33 cellular contexts compared by ENCODE assay signal in the genomic region with DNA sequence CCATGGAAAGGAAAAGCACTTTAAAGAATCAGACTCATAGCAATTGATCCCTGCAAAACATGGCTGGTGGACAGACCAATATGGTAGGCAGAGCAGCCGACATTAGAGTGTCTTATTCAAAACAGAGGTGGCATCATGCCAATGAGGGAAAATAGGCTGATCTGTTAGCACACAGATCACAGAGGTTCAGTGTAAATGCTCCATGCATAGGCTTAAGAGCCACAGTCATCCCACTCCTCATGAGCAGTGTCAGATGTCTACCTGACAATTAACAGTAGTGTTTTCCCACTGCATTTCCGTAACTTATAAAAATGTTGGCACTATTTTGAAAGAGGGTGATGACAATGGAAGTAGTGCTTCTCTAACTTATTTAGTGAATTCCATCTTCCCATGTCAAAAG.
"Had no signal": no experiment of that assay in that cellular context is flagged by ENCODE, and none has a peak within 500 bp of the region (broad histone marks: within the 10 kb centered on the region; RNA-seq: fewer than 3 reads in every experiment).

No MANE protein-coding gene starts in this region.

- H3K4me3 ChIP-seq: MG63, Peyer's patch, SJCRH30 had no signal

- H3K27me3 ChIP-seq: MG63, Peyer's patch, SJCRH30 had no signal

- H3K9me3 ChIP-seq: MG63, Peyer's patch, SJCRH30 had no signal

- H3K27me3 Mint-ChIP-seq: activated CD4-positive, alpha-beta T cell treated with anti-CD3 and anti-CD28 coated beads, Interleukin-2, amount 10 ng/mL, durations not matched to agents 24 days and 14 days; activated CD8-positive, alpha-beta memory T cell treated with anti-CD3 and anti-CD28 coated beads, Interleukin-2, amount 10 ng/mL, durations not matched to agents 7 days and 5 days; activated T-cell treated with anti-CD3 and anti-CD28 coated beads, Interleukin-2, amount 50 U/mL, for 24 hours; brain; central memory CD8-positive, alpha-beta T cell; T-helper 17 cell had no signal

- ATAC-seq: activated CD8-positive, alpha-beta memory T cell treated with anti-CD3 and anti-CD28 coated beads, Interleukin-2, amount 10 ng/mL, durations not matched to agents 7 days and 5 days; activated naive CD4-positive, alpha-beta T cell treated with anti-CD3 and anti-CD28 coated beads, Interleukin-2, amount 50 U/mL, for 72 hours; T-helper 17 cell had no signal

- H3K9ac ChIP-seq: KMS-11 had no signal

- H3K27ac ChIP-seq: KMS-11, Peyer's patch, RWPE1, SJCRH30 had no signal

- DNase-seq: activated B cell treated with CpG ODN at 0.5 μM for 24 hours; activated CD4-positive, alpha-beta T cell treated with anti-CD3 and anti-CD28 coated beads for 1 hour; activated CD4-positive, alpha-beta T cell treated with anti-CD3 and anti-CD28 coated beads, Interleukin-2, amount 10 ng/mL, durations not matched to agents 24 days and 14 days; activated CD4-positive, alpha-beta T cell treated with anti-CD3 and anti-CD28 coated beads, Interleukin-2, amount 50 U/mL, for 48 hours; activated CD8-positive, alpha-beta memory T cell treated with anti-CD3 and anti-CD28 coated beads, Interleukin-2, amount 10 ng/mL, durations not matched to agents 7 days and 5 days; activated effector memory CD4-positive, alpha-beta T cell treated with anti-CD3 and anti-CD28 coated beads, Interleukin-2, amount 50 U/mL, for 16 hours; activated naive CD4-positive, alpha-beta T cell treated with Interleukin-2 at 50 U/mL for 16 hours; activated T-cell treated with anti-CD3 and anti-CD28 coated beads, Interleukin-2, amount 50 U/mL, for 24 hours; amygdala; cortex of kidney; MG63; MV-4-11; NCI-H1092 treated with DMSO at 0.1 percent for 48 hours; NCI-H1417 treated with DMSO at 0.1 percent for 48 hours; NCI-H187; NCI-H2081; NCI-H2171 treated with DMSO at 0.1 percent for 48 hours; NCI-H226; NCI-H510A treated with DMSO at 0.1 percent for 48 hours; NCI-H774; NK-92 treated with Interleukin-12 subunit alpha and Interleukin-12 subunit beta, amount 100 ng/mL, for 24 hours; OCI-M1; Peyer's patch; Right ventricle myocardium superior; SJCRH30; T-helper 17 cell; T-helper 9 cell had no signal

- H3K4me2 ChIP-seq: KMS-11 had no signal

- H3K9me3 Mint-ChIP-seq: activated B cell treated with CpG ODN at 0.5 μM for 24 hours; activated naive CD4-positive, alpha-beta T cell treated with anti-CD3 and anti-CD28 coated beads, Interleukin-2, amount 50 U/mL, for 72 hours; activated T-cell treated with anti-CD3 and anti-CD28 coated beads, Interleukin-2, amount 50 U/mL, for 24 hours; activated T-helper 1 cell treated with anti-CD3 and anti-CD28 coated beads, Interleukin-12 subunit alpha, Interleukin-12 subunit beta, Interleukin-2, Interleukin-4 antibody, amounts not matched to agents 30 ng/mL and 10 ng/mL and 1 ng/mL, durations not matched to agents 14 hours and 24 hours and 36 hours; central memory CD8-positive, alpha-beta T cell had no signal

- H3K4me1 Mint-ChIP-seq: activated B cell treated with CpG ODN at 0.5 μM for 24 hours; central memory CD8-positive, alpha-beta T cell had no signal

- H3K27ac Mint-ChIP-seq: activated B cell treated with CpG ODN at 0.5 μM for 24 hours; activated CD4-positive, alpha-beta T cell treated with anti-CD3 and anti-CD28 coated beads, Interleukin-2, amount 10 ng/mL, durations not matched to agents 24 days and 14 days; activated CD8-positive, alpha-beta memory T cell treated with anti-CD3 and anti-CD28 coated beads, Interleukin-2, amount 10 ng/mL, durations not matched to agents 7 days and 5 days; activated T-cell treated with anti-CD3 and anti-CD28 coated beads, Interleukin-2, amount 50 U/mL, for 24 hours; activated T-helper 1 cell treated with anti-CD3 and anti-CD28 coated beads, Interleukin-12 subunit alpha, Interleukin-12 subunit beta, Interleukin-2, Interleukin-4 antibody, amounts not matched to agents 30 ng/mL and 10 ng/mL and 1 ng/mL, durations not matched to agents 14 hours and 24 hours and 36 hours had no signal

- H3K4me3 Mint-ChIP-seq: activated B cell treated with CpG ODN at 0.5 μM for 24 hours; activated CD4-positive, alpha-beta T cell treated with anti-CD3 and anti-CD28 coated beads, Interleukin-2, amount 10 ng/mL, durations not matched to agents 24 days and 14 days; activated CD8-positive, alpha-beta memory T cell treated with anti-CD3 and anti-CD28 coated beads, Interleukin-2, amount 10 ng/mL, durations not matched to agents 7 days and 5 days; activated T-cell treated with anti-CD3 and anti-CD28 coated beads, Interleukin-2, amount 50 U/mL, for 24 hours; activated T-helper 1 cell treated with anti-CD3 and anti-CD28 coated beads, Interleukin-12 subunit alpha, Interleukin-12 subunit beta, Interleukin-2, Interleukin-4 antibody, amounts not matched to agents 30 ng/mL and 10 ng/mL and 1 ng/mL, durations not matched to agents 14 hours and 24 hours and 36 hours; brain; central memory CD8-positive, alpha-beta T cell; T-helper 17 cell had no signal

- H3K4me1 ChIP-seq: Peyer's patch had no signal
